8 cellular contexts compared by ENCODE assay signal in the genomic region with DNA sequence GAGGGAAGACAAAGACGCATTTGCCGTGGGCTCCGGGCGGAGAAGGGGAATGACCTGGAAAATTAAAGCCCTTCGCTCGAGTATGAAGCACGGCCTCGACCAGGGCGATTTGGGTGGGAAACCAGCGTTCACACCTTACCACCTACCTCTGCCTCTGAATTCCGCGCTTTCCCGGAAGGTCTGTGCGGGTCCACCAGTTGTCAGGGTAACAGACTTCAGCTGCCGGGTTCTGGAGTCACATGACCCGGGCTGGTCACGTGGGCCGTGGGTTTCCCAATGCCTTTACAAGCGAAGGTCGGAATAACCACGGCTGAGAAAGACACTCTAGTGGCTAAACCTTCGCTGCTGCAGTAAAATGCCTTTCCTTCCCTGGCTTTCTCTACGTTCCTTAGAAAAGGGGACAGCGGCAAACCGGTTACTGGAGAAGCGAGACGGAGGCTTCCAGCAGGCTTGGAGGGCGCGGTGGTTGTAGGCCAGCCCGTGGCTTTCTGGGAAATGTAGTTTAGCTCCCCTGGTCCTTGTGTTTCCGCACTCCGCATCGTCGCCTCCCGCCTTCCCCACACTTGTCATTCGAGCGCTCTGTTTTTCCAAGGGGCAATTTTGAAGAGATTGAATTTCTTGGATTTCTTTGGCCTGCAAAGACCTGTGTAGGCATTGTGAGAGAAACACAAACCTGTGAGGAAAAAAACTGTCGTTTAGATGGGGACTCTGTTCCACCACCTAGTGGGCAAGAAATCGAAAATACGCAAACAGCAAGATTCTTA. TPM values are rescaled to one million over a fixed set of nuclear protein-coding genes. Genes with fewer than 3 reads are reported as not detected.
DNase-seq lines count a peak whose midpoint lies in the region; FAIRE-seq and TF ChIP-seq lines count a peak whose summit lies in the region.

CEP162 (minus strand) TSS at position 210 of the 764 bp plus-strand sequence. CDS start 1,250 bp downstream, outside the sequence.

- no peak within 1 kb of the TSS for H3K4ac ChIP-seq in neuronal stem cell (ENCODE audit: low read length)

- no CpG with 5 or more reads among the region's 40 CpGs for WGBS in neuronal stem cell (ENCODE audit: extremely low coverage in 2 of 2, insufficient read length in 2 of 2, insufficient replicate concordance in 1 of 2), 2 donors

- in situ Hi-C loops in G401 (cut with HindIII; ENCODE audit: low sequenced_read_pairs): no loop called here

- H2BK12ac ChIP-seq in neuronal stem cell (ENCODE audit: low read length): no peak within 1 kb of the TSS

- peak; percentile 55; the same call in 1 of the 2 replicates for TF ChIP-seq POLR2A in Raji (IDR thresholded peaks at IDR 0.05; ENCODE audit: insufficient read depth, low read depth, low read length)

- no peak within 1 kb of the TSS for H4K8ac ChIP-seq in neuronal stem cell (ENCODE audit: low read depth, low read length)

- FAIRE-seq in frontal cortex (lab: Jason Lieb, UNC): no peak

- no peaks in the 10 kb centered on the region for H4K20me1 ChIP-seq in Loucy (ENCODE audit: insufficient read depth, low read length, poor library complexity, severe bottlenecking)

- H3K9me2 ChIP-seq in Loucy (replicated peaks; ENCODE audit: low read depth, low read length): no peaks in the 10 kb centered on the region

- peak within 1 kb of the TSS; percentile 4 for H3K27ac ChIP-seq in neuronal stem cell (replicated peaks; ENCODE audit: low read length)

- no peak within 1 kb of the TSS for H4K91ac ChIP-seq in neuronal stem cell (ENCODE audit: low read depth, low read length, poor library complexity)

- TF ChIP-seq CTCF in Loucy (conservative IDR thresholded peaks at IDR 0.05; ENCODE audit: low read length): peak; percentile 92
- TF ChIP-seq CTCF in subcutaneous adipose tissue (IDR thresholded peaks at IDR 0.05; ENCODE audit: low read depth): no peak

- peaks cover 22% of the 10 kb centered on the region for H3K4me1 ChIP-seq in Loucy (ENCODE audit: insufficient read depth, low read length, poor library complexity, severe bottlenecking)
- peaks cover 2% of the 10 kb centered on the region in 2 donors for H3K4me1 ChIP-seq in neuronal stem cell (ENCODE audit: control insufficient read depth in 2 of 2, insufficient read depth in 1 of 2, low read depth in 1 of 2, low read length in 2 of 2)

- H2BK15ac ChIP-seq in neuronal stem cell (ENCODE audit: low read length): peak within 1 kb of the TSS; percentile 83

- no peak within 1 kb of the TSS for H3K23ac ChIP-seq in neuronal stem cell (ENCODE audit: low read depth, low read length, poor library complexity)

- H3K36me3 ChIP-seq in H7 (replicated peaks; ENCODE audit: control insufficient read depth, insufficient read depth, low read length) (no peaks in the 10 kb centered on the region), Loucy (ENCODE audit: insufficient read depth, low read length) (no peaks in the 10 kb centered on the region), neuronal stem cell (replicated peaks in 1 of 2; ENCODE audit: control insufficient read depth in 2 of 2, insufficient read depth in 2 of 2, low read length in 2 of 2) (peaks cover 0 to 24% of the 10 kb centered on the region in 2 donors)

- H3K4me3 ChIP-seq in H7 (ENCODE audit: insufficient read depth, low read depth, low read length) (peak within 1 kb of the TSS; percentile 83), Loucy (ENCODE audit: low read length, poor library complexity, severe bottlenecking) (peak within 1 kb of the TSS; percentile 85), neuronal stem cell (ENCODE audit: low read length in 2 of 2) (peak within 1 kb of the TSS; percentile 79 to 88)

- H3K4me2 ChIP-seq in Loucy (ENCODE audit: low read depth, low read length, poor library complexity, severe bottlenecking) (peak within 1 kb of the TSS; percentile 88), neuronal stem cell (ENCODE audit: insufficient read depth, low read length, poor library complexity, severe bottlenecking) (peak within 1 kb of the TSS; percentile 93)

- H3K9me3 ChIP-seq in Loucy (ENCODE audit: insufficient read depth, low read depth, low read length) (no peaks in the 10 kb centered on the region), neuronal stem cell (replicated peaks in 1 of 2; ENCODE audit: control insufficient read depth in 2 of 2, insufficient read depth in 1 of 2, low read depth in 1 of 2, low read length in 2 of 2) (no peaks in the 10 kb centered on the region)

- H3F3A ChIP-seq in Loucy (ENCODE audit: low read depth): no peaks in the 10 kb centered on the region

- H2BK5ac ChIP-seq in neuronal stem cell (ENCODE audit: low read length): peak within 1 kb of the TSS; percentile 55

- no peaks in the 10 kb centered on the region for H3K79me1 ChIP-seq in neuronal stem cell (ENCODE audit: low read depth, low read length)

- H3K9ac ChIP-seq in Loucy (ENCODE audit: low read depth, low read length, poor library complexity, severe bottlenecking): peak within 1 kb of the TSS; percentile 60
- H3K9ac ChIP-seq in neuronal stem cell (ENCODE audit: low read depth, low read length, poor library complexity): peak within 1 kb of the TSS; percentile 90

- H3K14ac ChIP-seq in neuronal stem cell (ENCODE audit: low read length): peak within 1 kb of the TSS; percentile 64

- no peaks in the 10 kb centered on the region for H3K79me2 ChIP-seq in Loucy (ENCODE audit: insufficient read depth, low read length)

- peak within 1 kb of the TSS; percentile 99 for H2AFZ ChIP-seq in Loucy (ENCODE audit: low read length)
- H2AFZ ChIP-seq in neuronal stem cell (ENCODE audit: low read length): peak within 1 kb of the TSS; percentile 97

- H3K18ac ChIP-seq in neuronal stem cell (ENCODE audit: low read length): peak within 1 kb of the TSS; percentile 85

- DNase-seq in G401 (ENCODE audit: low spot score): peak; percentile 96
- DNase-seq in H7: peak; percentile 54
- DNase-seq in activated gamma-delta T cell treated with Interleukin-2 at 50 U/mL for 16 hours: peak; percentile 82
- peak; percentile 53 to 63 for DNase-seq in frontal cortex (ENCODE audit: low spot score in 2 of 2)
- peak; percentile 86 for DNase-seq in neuronal stem cell (ENCODE audit: low spot score)

- no peak within 1 kb of the TSS for H2BK120ac ChIP-seq in neuronal stem cell (ENCODE audit: low read depth, low read length)

- H2AK5ac ChIP-seq in neuronal stem cell (ENCODE audit: low read depth, low read length): no peak within 1 kb of the TSS

- peaks cover 2% of the 10 kb centered on the region; the same call in 1 of the 2 replicates for H3K27me3 ChIP-seq in H7 (ENCODE audit: control insufficient read depth, insufficient read depth, low read length)
- peaks cover 18% of the 10 kb centered on the region for H3K27me3 ChIP-seq in Loucy (ENCODE audit: insufficient read depth, low read length, poor library complexity, severe bottlenecking)
- H3K27me3 ChIP-seq in neuronal stem cell (ENCODE audit: control insufficient read depth in 3 of 3, insufficient read depth in 3 of 3, low read depth in 1 of 3, low read length in 3 of 3): peaks cover 0 to 4% (median 3%) of the 10 kb centered on the region in 3 experiments

RNA-seq across cellular contexts. Expression of gene CEP162, which starts in this region (rescaled TPM):
- 6.3 and 13.1 TPM in 2 replicates for total RNA-seq in G401 (2014; rRNA removed; shearing (Covaris generic))
- 3.3 and 6.2 TPM in 2 replicates for total RNA-seq in H7 (2014; rRNA removed; shearing (Covaris generic))
- total RNA-seq in frontal cortex (34.6 TPM), subcutaneous adipose tissue (10 to 100 TPM; 12.2 to 17.8 (median 14.8) TPM)
- polyA plus RNA-seq in neuronal stem cell (2013, experiment 1 of 2): 7.9 TPM
- polyA plus RNA-seq in neuronal stem cell (2013, experiment 2 of 2): 7.9 TPM

Comparison
In these comparisons a context has a peak if more than half of its experiments do, and no peak if none do; other contexts are left out.
1. Peak in every context shown above with its lines: DNase-seq, H3K4me3 ChIP-seq and H3K27ac ChIP-seq.